ENCODE assay signal across 10 cellular contexts in genomic region chr20:44153636-44154043, GRCh38. TPM values are rescaled to one million over a fixed set of nuclear protein-coding genes. Genes with fewer than 3 reads are reported as not detected.
DNase-seq lines count a peak whose midpoint lies in the region; ATAC-seq, FAIRE-seq and TF ChIP-seq lines count a peak whose summit lies in the region.
"Had no signal": no experiment of that assay in that cellular context is flagged by ENCODE, and none has a peak within 500 bp of the region (broad histone marks: within the 10 kb centered on the region; RNA-seq: fewer than 3 reads in every experiment).

No MANE protein-coding gene starts in this region.

- H3K79me2 ChIP-seq in osteoblast (ENCODE audit: insufficient read depth, low read length), result no peaks in the 10 kb centered on the region

- H3K27me3 Mint-ChIP-seq in activated naive CD8-positive, alpha-beta T cell treated with anti-CD3 and anti-CD28 coated beads for 36 hours, result peaks cover 8% of the 10 kb centered on the region
- no peaks in the 10 kb centered on the region for H3K27me3 Mint-ChIP-seq in type B pancreatic cell

- H2AFZ ChIP-seq in osteoblast (ENCODE audit: low read length), result no peak overlapping the region

- no peak overlapping the region for H3K4me3 ChIP-seq in osteoblast (ENCODE audit: insufficient read depth, low read length)
- H3K4me3 ChIP-seq: BLaER1 treated with 17β-estradiol and CSF1 and Interleukin-3, amounts not matched to agents 10 nM and 100 nM had no signal

- H3K4me3 Mint-ChIP-seq in activated naive CD8-positive, alpha-beta T cell treated with anti-CD3 and anti-CD28 coated beads for 36 hours, result peak overlapping the region; percentile 11
- no peak overlapping the region for H3K4me3 Mint-ChIP-seq in type B pancreatic cell
- H3K4me3 Mint-ChIP-seq: activated T-helper 1 cell treated with anti-CD3 and anti-CD28 coated beads, Interleukin-12 subunit alpha, Interleukin-12 subunit beta, Interleukin-2, Interleukin-4 antibody, amounts not matched to agents 30 ng/mL and 10 ng/mL and 1 ng/mL, durations not matched to agents 14 hours and 24 hours and 36 hours had no signal

- H3K4me1 Mint-ChIP-seq in activated naive CD8-positive, alpha-beta T cell treated with anti-CD3 and anti-CD28 coated beads for 36 hours, result peaks cover 7% of the 10 kb centered on the region
- H3K4me1 Mint-ChIP-seq in type B pancreatic cell (ENCODE audit: unreplicated experiment), result peaks cover 10% of the 10 kb centered on the region

- no peak for FAIRE-seq in frontal cortex (lab: Jason Lieb, UNC)

- H3K27ac ChIP-seq in osteoblast (ENCODE audit: low read depth, low read length), result no peak overlapping the region

- peaks cover 21% of the 10 kb centered on the region for H3K27me3 ChIP-seq in osteoblast (ENCODE audit: insufficient read depth, low read length)
- H3K27me3 ChIP-seq: BLaER1 treated with 17β-estradiol and CSF1 and Interleukin-3, amounts not matched to agents 10 nM and 100 nM had no signal

- no peaks in the 10 kb centered on the region for H3K9me3 ChIP-seq in osteoblast (ENCODE audit: low read depth, low read length)

- no peaks in the 10 kb centered on the region for H3K4me1 ChIP-seq in osteoblast (ENCODE audit: insufficient read depth, low read length)

- ATAC-seq in left cardiac atrium, result peak; percentile 45 to 75
- no peak for ATAC-seq in left ventricle myocardium superior
- ATAC-seq in HG02938 (IDR thresholded peaks at IDR 0.05; ENCODE audit: unreplicated experiment), result no peak

- no peaks in the 10 kb centered on the region for H4K20me1 ChIP-seq in osteoblast (ENCODE audit: insufficient read depth, low read length)

- no peaks in the 10 kb centered on the region for H3K9me3 Mint-ChIP-seq in activated naive CD8-positive, alpha-beta T cell treated with anti-CD3 and anti-CD28 coated beads for 36 hours
- no peaks in the 10 kb centered on the region for H3K9me3 Mint-ChIP-seq in type B pancreatic cell
- H3K9me3 Mint-ChIP-seq: activated T-helper 1 cell treated with anti-CD3 and anti-CD28 coated beads, Interleukin-12 subunit alpha, Interleukin-12 subunit beta, Interleukin-2, Interleukin-4 antibody, amounts not matched to agents 30 ng/mL and 10 ng/mL and 1 ng/mL, durations not matched to agents 14 hours and 24 hours and 36 hours had no signal

- H3K36me3 Mint-ChIP-seq in activated naive CD8-positive, alpha-beta T cell treated with anti-CD3 and anti-CD28 coated beads for 36 hours, result no peaks in the 10 kb centered on the region
- H3K36me3 Mint-ChIP-seq in type B pancreatic cell, result peaks cover 3% of the 10 kb centered on the region

- no peak overlapping the region for H3K27ac Mint-ChIP-seq in activated naive CD8-positive, alpha-beta T cell treated with anti-CD3 and anti-CD28 coated beads for 36 hours
- peak overlapping the region; percentile 83 for H3K27ac Mint-ChIP-seq in type B pancreatic cell
- H3K27ac Mint-ChIP-seq: activated T-helper 1 cell treated with anti-CD3 and anti-CD28 coated beads, Interleukin-12 subunit alpha, Interleukin-12 subunit beta, Interleukin-2, Interleukin-4 antibody, amounts not matched to agents 30 ng/mL and 10 ng/mL and 1 ng/mL, durations not matched to agents 14 hours and 24 hours and 36 hours had no signal

- H3K4me2 ChIP-seq in osteoblast (ENCODE audit: insufficient read depth, low read length), result no peak overlapping the region

- intact Hi-C loops in left cardiac atrium (cut with DNase I), result loop anchor here in 1 of 2 donors (5.0 kb wide), 1 partner anchor 34 kb away; the partner anchor contains the start of gene JPH2
- intact Hi-C loops in left ventricle myocardium superior (cut with micrococcal nuclease), result no loop called here

- H3K36me3 ChIP-seq in osteoblast (ENCODE audit: insufficient read depth, low read length), result no peaks in the 10 kb centered on the region

- DNase-seq in left cardiac atrium, result no peak
- DNase-seq in left ventricle myocardium superior, result no peak
- DNase-seq in activated naive CD8-positive, alpha-beta T cell treated with anti-CD3 and anti-CD28 coated beads for 36 hours, result no peak
- peak; percentile 66 for DNase-seq in left kidney (ENCODE audit: low read depth, low spot score)
- DNase-seq in type B pancreatic cell (ENCODE audit: extremely low spot score, unreplicated experiment), result no peak
- DNase-seq in frontal cortex (ENCODE audit: low spot score in 2 of 2), result no peak
- no peak for DNase-seq in osteoblast (ENCODE audit: insufficient read length, low spot score, missing footprints)

- TF ChIP-seq CTCF in type B pancreatic cell (conservative IDR thresholded peaks at IDR 0.05) (no peak), osteoblast (IDR thresholded peaks at IDR 0.05; ENCODE audit: extremely low read depth, low read depth, low read length) (no peak)

RNA-seq across cellular contexts. Expression of gene JPH2, which starts 33.3 kb away (rescaled TPM):
- 10 to 100 TPM; 78.3 to 93.5 TPM for total RNA-seq in left cardiac atrium
- 182 TPM for total RNA-seq in left ventricle myocardium superior
- under 1 TPM; 0.12 to 0.14 TPM for total RNA-seq in activated naive CD8-positive, alpha-beta T cell treated with anti-CD3 and anti-CD28 coated beads for 36 hours
- 4.9 and 17.3 TPM in 2 replicates for total RNA-seq in type B pancreatic cell (ENCODE audit: low replicate concordance)
- under 0.01 TPM for total RNA-seq in frontal cortex
- 1.2 and 2.2 TPM in 2 replicates for total RNA-seq in osteoblast
- total RNA-seq: activated T-helper 1 cell treated with anti-CD3 and anti-CD28 coated beads, Interleukin-12 subunit alpha, Interleukin-12 subunit beta, Interleukin-2, Interleukin-4 antibody, amounts not matched to agents 30 ng/mL and 10 ng/mL and 1 ng/mL, durations not matched to agents 14 hours and 24 hours and 36 hours had no signal

RNA-seq across cellular contexts. Expression of gene OSER1, which starts 56.9 kb away (rescaled TPM):
- total RNA-seq in left cardiac atrium, result 10 to 100 TPM; 19.9 to 28.5 TPM
- 35.2 TPM for total RNA-seq in left ventricle myocardium superior
- total RNA-seq in activated naive CD8-positive, alpha-beta T cell treated with anti-CD3 and anti-CD28 coated beads for 36 hours, result 10 to 100 TPM; 25.5 to 26.4 TPM
- total RNA-seq in type B pancreatic cell (ENCODE audit: low replicate concordance), result 31.1 and 38.4 TPM in 2 replicates
- 39.9 TPM for total RNA-seq in frontal cortex
- total RNA-seq in osteoblast, result 46.7 and 47.4 TPM in 2 replicates

Comparison
In these comparisons a context has a peak if more than half of its experiments do, and no peak if none do; other contexts are left out.
1. ATAC-seq: peak in left cardiac atrium (2 of 2); none in left ventricle myocardium superior (single experiment) and HG02938 (single experiment).